ENCODE assay signal across 32 cellular contexts in genomic region chr3:64293121-64293520, GRCh38.
"Had no signal": no experiment of that assay in that cellular context is flagged by ENCODE, and none has a peak within 500 bp of the region (broad histone marks: within the 10 kb centered on the region; RNA-seq: fewer than 3 reads in every experiment).

No MANE protein-coding gene starts in this region.

- DNase-seq: activated B cell treated with CpG ODN at 0.5 μM for 24 hours; activated CD4-positive, alpha-beta memory T cell treated with anti-CD3 and anti-CD28 coated beads for 36 hours; activated CD4-positive, alpha-beta T cell treated with anti-CD3 and anti-CD28 coated beads for 4 hours; activated CD4-positive, alpha-beta T cell treated with anti-CD3 and anti-CD28 coated beads, Interleukin-2, amount 10 ng/mL, durations not matched to agents 24 days and 14 days; activated CD4-positive, alpha-beta T cell treated with anti-CD3 and anti-CD28 coated beads, Interleukin-2, amount 50 U/mL, for 1 hour; activated CD4-positive, alpha-beta T cell treated with anti-CD3 and anti-CD28 coated beads, Interleukin-2, amount 50 U/mL, for 4 hours; activated CD4-positive, CD25-positive, alpha-beta regulatory T cell treated with anti-CD3 and anti-CD28 coated beads, Interleukin-2, amount 50 U/mL, for 72 hours; activated CD8-positive, alpha-beta memory T cell treated with anti-CD3 and anti-CD28 coated beads, Interleukin-2, amount 50 U/mL, for 4 hours; activated CD8-positive, alpha-beta T cell treated with anti-CD3 and anti-CD28 coated beads for 36 hours; activated effector memory CD4-positive, alpha-beta T cell treated with anti-CD3 and anti-CD28 coated beads, Interleukin-2, amount 50 U/mL, for 16 hours; activated gamma-delta T cell treated with Interleukin-2 at 50 U/mL for 16 hours; activated naive CD4-positive, alpha-beta T cell; activated naive CD4-positive, alpha-beta T cell treated with anti-CD3 and anti-CD28 coated beads for 36 hours; activated naive CD4-positive, alpha-beta T cell treated with anti-CD3 and anti-CD28 coated beads, Interleukin-2, amount 50 U/mL, for 16 hours; activated naive CD8-positive, alpha-beta T cell treated with anti-CD3 and anti-CD28 coated beads for 36 hours; activated T-cell treated with anti-CD3 and anti-CD28 coated beads for 4 hours; activated T-cell treated with anti-CD3 and anti-CD28 coated beads, Interleukin-2, amount 50 U/mL, for 1 hour; activated T-cell treated with anti-CD3 and anti-CD28 coated beads, Interleukin-2, amount 50 U/mL, for 4 hours; activated T-cell treated with anti-CD3 and anti-CD28 coated beads, Interleukin-2, amount 50 U/mL, for 72 hours; adrenal gland; amniotic stem cell; aorta; body of pancreas; brain microvascular endothelial cell; central memory CD4-positive, alpha-beta T cell; T-helper 1 cell; T-helper 2 cell; T-helper 9 cell had no signal

- H3K4me1 ChIP-seq: adrenal gland, body of pancreas, breast epithelium had no signal

- H3K27me3 ChIP-seq: adrenal gland, body of pancreas, brain microvascular endothelial cell, breast epithelium had no signal

- H3K27ac ChIP-seq: body of pancreas, brain microvascular endothelial cell, VCaP had no signal

- H3K36me3 ChIP-seq: adrenal gland, brain microvascular endothelial cell, breast epithelium had no signal

- H3K9me3 ChIP-seq: adrenal gland, body of pancreas had no signal

- H3K4me3 ChIP-seq: adrenal gland, body of pancreas, breast epithelium had no signal

- ATAC-seq: activated CD8-positive, alpha-beta T cell treated with anti-CD3 and anti-CD28 coated beads for 36 hours; activated naive CD4-positive, alpha-beta T cell treated with anti-CD3 and anti-CD28 coated beads, Interleukin-2, amount 50 U/mL, for 72 hours; activated T-cell treated with anti-CD3 and anti-CD28 coated beads, Interleukin-2, amount 50 U/mL, for 4 hours; activated T-cell treated with anti-CD3 and anti-CD28 coated beads, Interleukin-2, amount 50 U/mL, for 72 hours; activated T-helper 17 cell treated with anti-CD3 and anti-CD28 coated beads, Interleukin-2, amount 50 U/mL, for 72 hours; body of pancreas had no signal
